Comparison of ENCODE assay signal across 19 cellular contexts in genomic region chr18:61702007-61702406, GRCh38.
DNase-seq lines count a peak whose midpoint lies in the region; ATAC-seq and TF ChIP-seq lines count a peak whose summit lies in the region.
"Had no signal": no experiment of that assay in that cellular context is flagged by ENCODE, and none has a peak within 500 bp of the region (broad histone marks: within the 10 kb centered on the region; RNA-seq: fewer than 3 reads in every experiment).

No MANE protein-coding gene starts in this region.

- H3K27me3 ChIP-seq in ACC112 (ENCODE audit: insufficient read depth, low read length): no peaks in the 10 kb centered on the region
- H3K27me3 ChIP-seq: dorsolateral prefrontal cortex, thyroid gland had no signal

- no peaks in the 10 kb centered on the region for H3K4me1 Mint-ChIP-seq in natural killer cell treated with Interleukin-12 subunit alpha and Interleukin-12 subunit beta and Interleukin-15 and Interleukin-18, amount 100 ng/mL, for 72 hours (ENCODE audit: low read depth in 2 of 2)
- H3K4me1 Mint-ChIP-seq: activated CD4-positive, alpha-beta T cell treated with anti-CD3 and anti-CD28 coated beads, Interleukin-2, amount 10 ng/mL, durations not matched to agents 7 days and 5 days; activated naive CD8-positive, alpha-beta T cell treated with anti-CD3 and anti-CD28 coated beads, Interleukin-2, amount 50 U/mL, for 24 hours; nephron progenitor cell had no signal

- no peak overlapping the region for H3K27ac Mint-ChIP-seq in natural killer cell treated with Interleukin-12 subunit alpha and Interleukin-12 subunit beta and Interleukin-15 and Interleukin-18, amount 100 ng/mL, for 72 hours
- H3K27ac Mint-ChIP-seq: activated CD4-positive, alpha-beta T cell treated with anti-CD3 and anti-CD28 coated beads, Interleukin-2, amount 10 ng/mL, durations not matched to agents 7 days and 5 days; activated naive CD8-positive, alpha-beta T cell treated with anti-CD3 and anti-CD28 coated beads, Interleukin-2, amount 50 U/mL, for 24 hours; nephron progenitor cell had no signal

- no peaks in the 10 kb centered on the region for H3K36me3 Mint-ChIP-seq in natural killer cell treated with Interleukin-12 subunit alpha and Interleukin-12 subunit beta and Interleukin-15 and Interleukin-18, amount 100 ng/mL, for 72 hours

- peak overlapping the region; percentile 27 for H2AFZ ChIP-seq in ACC112 (ENCODE audit: low read length, unreplicated experiment)

- H3K4me3 ChIP-seq in ACC112 (ENCODE audit: low read depth, low read length) (peak overlapping the region; percentile 14; the same call in 1 of the 2 replicates), astrocyte of the spinal cord (ENCODE audit: low read depth, low read length) (no peak overlapping the region), foreskin fibroblast (ENCODE audit: low read depth in 1 of 2, low read length in 2 of 2) (no peak overlapping the region)
- H3K4me3 ChIP-seq: dorsolateral prefrontal cortex, K562, lung, thyroid gland had no signal

- no peaks in the 10 kb centered on the region for H3K79me2 ChIP-seq in ACC112 (ENCODE audit: control insufficient read depth, insufficient read depth, low read length, unreplicated experiment)

- peaks cover 22% of the 10 kb centered on the region for H3K4me1 ChIP-seq in ACC112 (ENCODE audit: control insufficient read depth, insufficient read depth, low read length, unreplicated experiment)
- H3K4me1 ChIP-seq: thyroid gland had no signal

- peak overlapping the region; percentile 83 for H3K27ac ChIP-seq in ACC112 (ENCODE audit: low read depth, low read length)
- H3K27ac ChIP-seq: dorsolateral prefrontal cortex, thyroid gland had no signal

- no peak for TF ChIP-seq CTCF in astrocyte of the spinal cord (IDR thresholded peaks at IDR 0.05; ENCODE audit: low read depth, low read length)
- TF ChIP-seq CTCF in foreskin fibroblast (IDR thresholded peaks at IDR 0.05; ENCODE audit: low read depth, low read length): no peak

- DNase-seq in GM04504 (ENCODE audit: low read depth): peak; percentile 7
- peak; percentile 80 for DNase-seq in astrocyte of the spinal cord (ENCODE audit: low read depth, low spot score)
- DNase-seq in foreskin fibroblast: peak; percentile 58 to 78
- no peak for DNase-seq in natural killer cell treated with Interleukin-12 subunit alpha and Interleukin-12 subunit beta and Interleukin-15 and Interleukin-18, amount 100 ng/mL, for 72 hours (ENCODE audit: low spot score)
- DNase-seq in NCI-H2171 treated with DMSO at 0.1 percent for 48 hours (lab: John Stamatoyannopoulos, UW): no peak
- DNase-seq: activated CD4-positive, alpha-beta T cell treated with anti-CD3 and anti-CD28 coated beads, Interleukin-2, amount 10 ng/mL, durations not matched to agents 7 days and 5 days; activated naive CD8-positive, alpha-beta T cell treated with anti-CD3 and anti-CD28 coated beads, Interleukin-2, amount 50 U/mL, for 24 hours; dorsolateral prefrontal cortex; NCI-H1417; nephron progenitor cell; right cardiac atrium; SIG-M5; thyroid gland had no signal

- no peaks in the 10 kb centered on the region for H3K9me3 Mint-ChIP-seq in natural killer cell treated with Interleukin-12 subunit alpha and Interleukin-12 subunit beta and Interleukin-15 and Interleukin-18, amount 100 ng/mL, for 72 hours
- H3K9me3 Mint-ChIP-seq: activated CD4-positive, alpha-beta T cell treated with anti-CD3 and anti-CD28 coated beads, Interleukin-2, amount 10 ng/mL, durations not matched to agents 7 days and 5 days; nephron progenitor cell had no signal

- peaks cover 8 to 29% of the 10 kb centered on the region in 2 donors for H3K27me3 Mint-ChIP-seq in natural killer cell treated with Interleukin-12 subunit alpha and Interleukin-12 subunit beta and Interleukin-15 and Interleukin-18, amount 100 ng/mL, for 72 hours

- H3K4me3 Mint-ChIP-seq in natural killer cell treated with Interleukin-12 subunit alpha and Interleukin-12 subunit beta and Interleukin-15 and Interleukin-18, amount 100 ng/mL, for 72 hours: no peak overlapping the region
- H3K4me3 Mint-ChIP-seq: activated CD4-positive, alpha-beta T cell treated with anti-CD3 and anti-CD28 coated beads, Interleukin-2, amount 10 ng/mL, durations not matched to agents 7 days and 5 days; activated naive CD8-positive, alpha-beta T cell treated with anti-CD3 and anti-CD28 coated beads, Interleukin-2, amount 50 U/mL, for 24 hours; nephron progenitor cell had no signal

- ATAC-seq in GM21619 (IDR thresholded peaks at IDR 0.05; ENCODE audit: unreplicated experiment) (no peak), GM18498 (IDR thresholded peaks at IDR 0.05; ENCODE audit: unreplicated experiment) (no peak)
- no peak for ATAC-seq in natural killer cell treated with Interleukin-12 subunit alpha and Interleukin-12 subunit beta and Interleukin-15 and Interleukin-18, amount 100 ng/mL, for 72 hours
- ATAC-seq: activated naive CD8-positive, alpha-beta T cell treated with anti-CD3 and anti-CD28 coated beads, Interleukin-2, amount 50 U/mL, for 24 hours; HCT116; K562; right cardiac atrium had no signal

- no peaks in the 10 kb centered on the region for H3K36me3 ChIP-seq in ACC112 (ENCODE audit: insufficient read depth, low read length)
- H3K36me3 ChIP-seq: thyroid gland had no signal

- in situ Hi-C loops in astrocyte of the spinal cord (cut with HindIII; ENCODE audit: low sequenced_read_pairs): no loop called here

Comparison
In these comparisons a context has a peak if more than half of its experiments do, and no peak if none do; other contexts are left out.
1. DNase-seq: peak in GM04504 (single experiment), astrocyte of the spinal cord (single experiment) and foreskin fibroblast (2 of 2); none in natural killer cell treated with Interleukin-12 subunit alpha and Interleukin-12 subunit beta and Interleukin-15 and Interleukin-18, amount 100 ng/mL, for 72 hours (single experiment) and NCI-H2171 treated with DMSO at 0.1 percent for 48 hours (single experiment).